In the genomic region with DNA sequence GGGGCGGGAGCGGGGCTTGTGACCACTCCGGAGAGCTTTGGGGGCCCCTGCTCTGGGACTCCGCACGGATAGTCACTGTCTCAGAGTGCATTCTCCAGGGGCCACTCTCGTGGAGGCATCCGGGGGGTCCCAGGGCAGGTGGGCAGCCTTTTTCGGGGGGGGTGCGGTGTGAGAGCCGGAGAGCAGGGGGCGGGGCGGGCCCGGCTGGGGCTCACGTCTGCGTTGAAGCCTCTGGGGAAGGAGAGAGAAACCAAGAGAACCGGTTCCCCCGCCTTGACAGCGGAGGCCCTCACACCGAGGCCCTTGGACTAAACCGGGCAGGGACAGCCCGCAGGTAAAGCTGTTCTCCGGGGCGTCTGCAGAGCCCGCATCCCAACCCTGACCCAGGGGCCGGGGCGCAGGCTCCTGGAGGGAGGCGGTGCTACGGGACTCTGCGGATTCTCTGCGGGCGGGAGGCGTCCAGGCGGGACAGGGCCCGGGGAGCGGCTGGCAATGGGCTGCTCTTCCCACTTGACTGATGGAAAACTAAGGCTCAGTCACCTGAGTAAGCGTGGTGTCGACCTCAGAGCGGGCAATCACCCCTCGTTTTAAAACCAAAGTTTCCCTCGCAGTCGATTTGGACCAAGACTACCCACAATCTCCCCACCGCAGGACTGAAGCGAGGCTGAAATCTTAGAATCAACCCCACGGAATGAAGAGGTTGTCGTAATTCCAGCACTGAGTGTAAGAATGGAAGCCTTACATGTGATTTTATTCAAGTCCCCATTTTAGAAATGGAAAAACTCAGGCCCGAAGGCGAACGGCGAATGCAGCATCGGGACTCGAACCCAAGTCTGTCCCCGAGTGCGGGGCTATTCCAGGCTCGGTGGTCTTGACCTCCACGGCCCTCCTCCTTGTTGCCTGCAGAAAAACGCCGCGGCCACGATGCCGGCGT, we compare ENCODE assay signal across 8 cellular contexts. TPM values are rescaled to one million over a fixed set of nuclear protein-coding genes. Genes with fewer than 3 reads are reported as not detected.
DNase-seq lines count a peak whose midpoint lies in the region; ATAC-seq and TF ChIP-seq lines count a peak whose summit lies in the region.

No MANE protein-coding gene starts in this region.

- H3K4me1 Mint-ChIP-seq in IgD-negative memory B cell (peaks cover 14 to 18% (median 14%) of the 10 kb centered on the region in 3 donors), neural progenitor cell (peaks cover 17% of the 10 kb centered on the region)

- no peaks in the 10 kb centered on the region for H3K9me3 ChIP-seq in neural progenitor cell (ENCODE audit: low read depth)

- H3K9ac ChIP-seq in neural progenitor cell, result no peak overlapping the region

- no peaks in the 10 kb centered on the region for H3K9me3 Mint-ChIP-seq in IgD-negative memory B cell
- H3K9me3 Mint-ChIP-seq in neural progenitor cell, result peaks cover 2% of the 10 kb centered on the region

- H3K27ac Mint-ChIP-seq in IgD-negative memory B cell, result peak overlapping the region in 1 of 3 donors; percentile 73
- H3K27ac Mint-ChIP-seq in neural progenitor cell, result no peak overlapping the region

- peaks cover 11% of the 10 kb centered on the region for H3F3A ChIP-seq in neural progenitor cell (ENCODE audit: low read depth)

- peak overlapping the region; percentile 71 for H3K4me2 ChIP-seq in neural progenitor cell

- peak overlapping the region; percentile 38 for H3K4me3 ChIP-seq in neural progenitor cell

- peak overlapping the region; percentile 78 to 90 (median 86) for H3K4me3 Mint-ChIP-seq in IgD-negative memory B cell
- H3K4me3 Mint-ChIP-seq in neural progenitor cell, result peak overlapping the region; percentile 62

- H3K27ac ChIP-seq in neural progenitor cell, result no peak overlapping the region

- H3K4me1 ChIP-seq in neural progenitor cell, result peaks cover 9% of the 10 kb centered on the region

- ATAC-seq in GM18517 (IDR thresholded peaks at IDR 0.05; ENCODE audit: unreplicated experiment), result no peak
- no peak for ATAC-seq in HG02610 (IDR thresholded peaks at IDR 0.05; ENCODE audit: unreplicated experiment)

- DNase-seq in COLO668 (lab: John Stamatoyannopoulos, UW; ENCODE audit: unreplicated experiment) (peak; percentile 24), neural progenitor cell (ENCODE audit: low spot score) (peak; percentile 16), cerebellar nuclear complex (lab: John Stamatoyannopoulos, UW) (no peak), LoVo (ENCODE audit: low spot score) (no peak)
- peak; percentile 20 for DNase-seq in central memory CD4-positive, alpha-beta T cell

- H3K27me3 Mint-ChIP-seq in IgD-negative memory B cell (peaks cover 19% of the 10 kb centered on the region), neural progenitor cell (ENCODE audit: insufficient read depth, low read depth) (peaks cover 65% of the 10 kb centered on the region)

- H2AFZ ChIP-seq in neural progenitor cell (replicated peaks), result no peak overlapping the region

- peaks cover 100% of the 10 kb centered on the region for H3K27me3 ChIP-seq in neural progenitor cell

- peaks cover 38% of the 10 kb centered on the region for H4K20me1 ChIP-seq in neural progenitor cell (ENCODE audit: low read depth)

- TF ChIP-seq CTCF in neural progenitor cell (IDR thresholded peaks at IDR 0.05), result no peak

- no peaks in the 10 kb centered on the region for H3K79me2 ChIP-seq in neural progenitor cell (ENCODE audit: low read depth)

- H3K36me3 Mint-ChIP-seq in IgD-negative memory B cell (peaks cover 2% of the 10 kb centered on the region), neural progenitor cell (no peaks in the 10 kb centered on the region)

- no peaks in the 10 kb centered on the region for H3K36me3 ChIP-seq in neural progenitor cell

RNA-seq across cellular contexts. Expression of gene AMZ2, which starts 49.6 kb away (rescaled TPM):
- polyA plus RNA-seq in IgD-negative memory B cell, result 80.0 TPM
- 99.0 and 150 TPM in 2 replicates for total RNA-seq in neural progenitor cell (ENCODE audit: low replicate concordance)

Comparison
In these comparisons a context has a peak if more than half of its experiments do, and no peak if none do; other contexts are left out.
1. DNase-seq: peak in COLO668 (single experiment), central memory CD4-positive, alpha-beta T cell (single experiment) and neural progenitor cell (single experiment); none in cerebellar nuclear complex (0 of 2) and LoVo (single experiment).